In genomic region chr18:682833-683232, GRCh38 we compare ENCODE assay signal across 11 cellular contexts.
"Had no signal": no experiment of that assay in that cellular context is flagged by ENCODE, and none has a peak within 500 bp of the region (broad histone marks: within the 10 kb centered on the region; RNA-seq: fewer than 3 reads in every experiment).

No MANE protein-coding gene starts in this region.

- H3K9me3 Mint-ChIP-seq: immature natural killer cell had no signal

- H3K27ac ChIP-seq: epithelial cell of prostate, lower lobe of right lung, thoracic aorta, upper lobe of right lung had no signal

- FAIRE-seq: astrocyte, bronchial epithelial cell had no signal

- H3K27me3 ChIP-seq: upper lobe of right lung had no signal

- H3K4me3 ChIP-seq: lower lobe of right lung, thoracic aorta, upper lobe of right lung had no signal

- H3K4me1 ChIP-seq: lower lobe of right lung, upper lobe of right lung had no signal

- ATAC-seq: lower lobe of right lung, sciatic nerve, upper lobe of right lung had no signal

- DNase-seq: activated gamma-delta T cell treated with Interleukin-2 at 50 U/mL for 16 hours, dermis blood vessel endothelial cell, foreskin melanocyte, immature natural killer cell, lower lobe of right lung, upper lobe of right lung had no signal

- H3K9me3 ChIP-seq: lower lobe of right lung, thoracic aorta, upper lobe of right lung had no signal
